ENCODE assay signal across 28 cellular contexts in the genomic region with DNA sequence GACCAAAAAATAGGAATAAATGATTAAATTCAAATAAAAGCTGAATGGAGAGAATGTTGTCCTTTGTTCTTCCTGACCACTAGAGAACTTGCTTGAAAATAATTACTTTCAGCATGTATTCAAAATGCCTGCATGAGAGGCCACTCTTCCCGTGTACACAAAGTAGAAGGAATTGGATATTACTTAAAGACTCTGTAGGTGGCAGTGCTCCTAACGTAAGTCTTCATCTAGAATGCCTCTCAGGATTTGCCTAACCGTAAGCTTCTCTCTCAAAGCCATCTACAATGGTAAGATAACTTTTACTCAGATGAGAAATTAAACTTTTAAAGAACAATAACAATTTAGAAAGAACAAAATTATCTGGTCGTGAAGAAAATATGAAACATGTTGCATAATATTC.
"Had no signal": no experiment of that assay in that cellular context is flagged by ENCODE, and none has a peak within 500 bp of the region (broad histone marks: within the 10 kb centered on the region; RNA-seq: fewer than 3 reads in every experiment).

No MANE protein-coding gene starts in this region.

- H3K27me3 Mint-ChIP-seq: activated naive CD8-positive, alpha-beta T cell; dendritic cell treated with granulocyte-macrophage colony-stimulating factor and Interleukin-4, amounts not matched to agents 40 ng/mL and 50 ng/mL, for 4 days; stimulated activated naive CD8-positive, alpha-beta T cell treated with anti-CD3 and anti-CD28 coated beads, Interleukin-15, Interleukin-2, amounts not matched to agents 100 ng/mL and 50 ng/mL, for 24 hours had no signal

- H3K36me3 ChIP-seq: adrenal gland, ascending aorta, brain microvascular endothelial cell, left ventricle myocardium inferior, pancreas, tibial artery had no signal

- H3K9me3 ChIP-seq: adrenal gland, ascending aorta, left ventricle myocardium inferior, pancreas, psoas muscle, tibial artery had no signal

- H3K4me1 Mint-ChIP-seq: immature natural killer cell, nephron had no signal

- H3K27me3 ChIP-seq: adrenal gland, ascending aorta, brain microvascular endothelial cell, foreskin keratinocyte, pancreas, tibial artery had no signal

- H3K9me3 Mint-ChIP-seq: nephron had no signal

- H3K4me1 ChIP-seq: adrenal gland, ascending aorta, foreskin keratinocyte, left ventricle myocardium inferior, pancreas, psoas muscle had no signal

- ATAC-seq: activated T-cell treated with anti-CD3 and anti-CD28 coated beads, Interleukin-2, amount 50 U/mL, for 4 hours; foreskin keratinocyte; pancreas; psoas muscle; right cardiac atrium had no signal

- H3K4me3 ChIP-seq: adrenal gland, ascending aorta, left ventricle myocardium inferior, pancreas, psoas muscle, tibial artery had no signal

- H3K27ac Mint-ChIP-seq: activated naive CD8-positive, alpha-beta T cell; activated T-helper 2 cell treated with anti-CD3 and anti-CD28 coated beads, Interferon-gamma antibody, Interleukin-2, Interleukin-4, amounts not matched to agents 10 μg/mL and 5 μg/mL and 100 μg/mL, durations not matched to agents 14 hours and 24 hours and 36 hours; dendritic cell treated with granulocyte-macrophage colony-stimulating factor and Interleukin-4, amounts not matched to agents 40 ng/mL and 50 ng/mL, for 4 days; immature natural killer cell; stimulated activated naive CD8-positive, alpha-beta T cell treated with anti-CD3 and anti-CD28 coated beads, Interleukin-15, Interleukin-2, amounts not matched to agents 100 ng/mL and 50 ng/mL, for 24 hours had no signal

- H3K27ac ChIP-seq: adrenal gland, ascending aorta, brain microvascular endothelial cell, foreskin keratinocyte, left ventricle myocardium inferior, pancreas, psoas muscle, tibial artery had no signal

- H3K36me3 Mint-ChIP-seq: activated naive CD8-positive, alpha-beta T cell; immature natural killer cell had no signal

- H3K4me3 Mint-ChIP-seq: activated naive CD8-positive, alpha-beta T cell; activated T-cell treated with anti-CD3 and anti-CD28 coated beads, Interleukin-2, amount 50 U/mL, for 4 hours; dendritic cell treated with granulocyte-macrophage colony-stimulating factor and Interleukin-4, amounts not matched to agents 40 ng/mL and 50 ng/mL, for 4 days; immature natural killer cell; nephron; stimulated activated naive CD8-positive, alpha-beta T cell treated with anti-CD3 and anti-CD28 coated beads, Interleukin-15, Interleukin-2, amounts not matched to agents 100 ng/mL and 50 ng/mL, for 24 hours had no signal

- DNase-seq: activated CD4-positive, alpha-beta T cell treated with anti-CD3 and anti-CD28 coated beads for 4 hours; activated CD4-positive, alpha-beta T cell treated with anti-CD3 and anti-CD28 coated beads, Interleukin-2, amount 50 U/mL, for 48 hours; activated CD4-positive, CD25-positive, alpha-beta regulatory T cell; activated CD8-positive, alpha-beta memory T cell treated with anti-CD3 and anti-CD28 coated beads, Interleukin-2, amount 50 U/mL, for 48 hours; activated naive CD4-positive, alpha-beta T cell; activated T-cell treated with anti-CD3 and anti-CD28 coated beads, Interleukin-2, amount 50 U/mL, for 4 hours; adrenal gland; brain microvascular endothelial cell; caudate nucleus; effector CD8-positive, alpha-beta T cell; foreskin keratinocyte; immature natural killer cell; kidney glomerular epithelial cell; left ventricle myocardium inferior; mammary epithelial cell; midbrain; pancreas; psoas muscle; right cardiac atrium; stimulated activated CD4-positive, alpha-beta T cell treated with anti-CD3 and anti-CD28 coated beads, Interleukin-1b, Interleukin-23, amount 100 ng/mL, for 48 hours; T-helper 9 cell; tibial artery had no signal
